Comparison of ENCODE assay signal across 9 cellular contexts in genomic region chr16:28878083-28878926, GRCh38. TPM values are rescaled to one million over a fixed set of nuclear protein-coding genes. Genes with fewer than 3 reads are reported as not detected.
DNase-seq lines count a peak whose midpoint lies in the region; ATAC-seq, FAIRE-seq and TF ChIP-seq lines count a peak whose summit lies in the region.
"Had no signal": no experiment of that assay in that cellular context is flagged by ENCODE, and none has a peak within 500 bp of the region (broad histone marks: within the 10 kb centered on the region; RNA-seq: fewer than 3 reads in every experiment).

Gene ATP2A1 (plus strand): TSS chr16:28878488. CDS start chr16:28878672, 184 bp downstream.

- no peak within 1 kb of the TSS for H3K27ac ChIP-seq in kidney (ENCODE audit: low read depth in 2 of 2, low read length in 2 of 2)
- no peak within 1 kb of the TSS for H3K27ac ChIP-seq in subcutaneous abdominal adipose tissue (ENCODE audit: low read depth, low read length)

- H3K9me3 ChIP-seq in kidney (ENCODE audit: control insufficient read depth in 1 of 2, low read length in 2 of 2) (no peaks in the 10 kb centered on the region), subcutaneous abdominal adipose tissue (ENCODE audit: control insufficient read depth in 5 of 5, low read length in 5 of 5) (no peaks in the 10 kb centered on the region)

- no peak for TF ChIP-seq CTCF in kidney (IDR thresholded peaks at IDR 0.05; ENCODE audit: borderline replicate concordance, extremely low read depth, insufficient read depth)

- peaks cover 14% of the 10 kb centered on the region for H3K4me1 Mint-ChIP-seq in T-helper 1 cell treated with Interleukin-12 subunit alpha and Interleukin-12 subunit beta and Interleukin-4 antibody, amounts not matched to agents 30 μg/mL and 1 μg/mL, for 36 hours (ENCODE audit: low read depth)
- H3K4me1 Mint-ChIP-seq in activated naive CD8-positive, alpha-beta T cell (ENCODE audit: low read depth), result peaks cover 9% of the 10 kb centered on the region

- DNase-seq in T-helper 1 cell, result no peak
- no peak for DNase-seq in kidney
- no peak for DNase-seq in MV-4-11 (lab: John Stamatoyannopoulos, UW)
- DNase-seq: AML-193 had no signal

- peaks cover 6% of the 10 kb centered on the region for H3K27me3 Mint-ChIP-seq in T-helper 1 cell treated with Interleukin-12 subunit alpha and Interleukin-12 subunit beta and Interleukin-4 antibody, amounts not matched to agents 30 μg/mL and 1 μg/mL, for 36 hours (ENCODE audit: low read depth)
- H3K27me3 Mint-ChIP-seq in activated naive CD8-positive, alpha-beta T cell, result peaks cover 9% of the 10 kb centered on the region

- H3K9me3 Mint-ChIP-seq in T-helper 1 cell treated with Interleukin-12 subunit alpha and Interleukin-12 subunit beta and Interleukin-4 antibody, amounts not matched to agents 30 μg/mL and 1 μg/mL, for 36 hours, result no peaks in the 10 kb centered on the region
- no peaks in the 10 kb centered on the region for H3K9me3 Mint-ChIP-seq in activated naive CD8-positive, alpha-beta T cell (ENCODE audit: low read depth)

- intact Hi-C loops in kidney (cut with DNase I), result no loop called here

- ATAC-seq in GM21786 (IDR thresholded peaks at IDR 0.05; ENCODE audit: unreplicated experiment), result no peak
- ATAC-seq in GM18907 (IDR thresholded peaks at IDR 0.05; ENCODE audit: unreplicated experiment), result no peak

- FAIRE-seq in kidney (lab: Jason Lieb, UNC), result no peak

- H3K36me3 ChIP-seq in kidney (ENCODE audit: control insufficient read depth in 1 of 2, insufficient read depth in 2 of 2, low read length in 2 of 2), result no peaks in the 10 kb centered on the region
- H3K36me3 ChIP-seq in subcutaneous abdominal adipose tissue (ENCODE audit: control insufficient read depth in 5 of 5, insufficient read depth in 5 of 5, low read length in 5 of 5), result peaks cover 0 to 17% (median 11%) of the 10 kb centered on the region in 5 donors

- H3K4me1 ChIP-seq in kidney (ENCODE audit: control insufficient read depth in 1 of 2, insufficient read depth in 1 of 2, low read depth in 1 of 2, low read length in 2 of 2) (peaks cover 3 to 11% of the 10 kb centered on the region in 2 donors), subcutaneous abdominal adipose tissue (ENCODE audit: control insufficient read depth in 5 of 5, insufficient read depth in 5 of 5, low read length in 5 of 5) (peaks cover 0 to 15% (median 14%) of the 10 kb centered on the region in 5 donors)

- H3K4me3 ChIP-seq in kidney (ENCODE audit: low read length in 2 of 2) (peak within 1 kb of the TSS; percentile 64 to 70), subcutaneous abdominal adipose tissue (ENCODE audit: low read depth in 1 of 5, low read length in 5 of 5) (peak within 1 kb of the TSS; percentile 64 to 81 (median 79))

- H3K36me3 Mint-ChIP-seq in T-helper 1 cell treated with Interleukin-12 subunit alpha and Interleukin-12 subunit beta and Interleukin-4 antibody, amounts not matched to agents 30 μg/mL and 1 μg/mL, for 36 hours (ENCODE audit: low read depth), result no peaks in the 10 kb centered on the region
- H3K36me3 Mint-ChIP-seq in activated naive CD8-positive, alpha-beta T cell, result no peaks in the 10 kb centered on the region

- H3K9ac ChIP-seq in kidney (ENCODE audit: low read length in 2 of 2) (no peak within 1 kb of the TSS), subcutaneous abdominal adipose tissue (ENCODE audit: low read length in 5 of 5) (peak within 1 kb of the TSS in 4 of 5 donors; percentile 52 to 77 (median 64))

- H3K27me3 ChIP-seq in subcutaneous abdominal adipose tissue (ENCODE audit: control insufficient read depth in 5 of 5, insufficient read depth in 4 of 5, low read length in 5 of 5), result peaks cover 11 to 20% (median 18%) of the 10 kb centered on the region in 5 donors

- H3K27ac Mint-ChIP-seq in T-helper 1 cell treated with Interleukin-12 subunit alpha and Interleukin-12 subunit beta and Interleukin-4 antibody, amounts not matched to agents 30 μg/mL and 1 μg/mL, for 36 hours, result peak within 1 kb of the TSS; percentile 8
- H3K27ac Mint-ChIP-seq in activated naive CD8-positive, alpha-beta T cell, result peak within 1 kb of the TSS; percentile 83

- peak within 1 kb of the TSS; percentile 89 for H3K4me3 Mint-ChIP-seq in T-helper 1 cell treated with Interleukin-12 subunit alpha and Interleukin-12 subunit beta and Interleukin-4 antibody, amounts not matched to agents 30 μg/mL and 1 μg/mL, for 36 hours
- peak within 1 kb of the TSS; percentile 89 for H3K4me3 Mint-ChIP-seq in activated naive CD8-positive, alpha-beta T cell

RNA-seq across cellular contexts. Expression of gene ATP2A1, which starts in this region (rescaled TPM):
- total RNA-seq in kidney, result 0.25 TPM
- 0.47 TPM for polyA plus RNA-seq in kidney (ENCODE audit: insufficient read depth, low read depth, low replicate concordance)

Comparison
In these comparisons a context has a peak if more than half of its experiments do, and no peak if none do; other contexts are left out.
1. H3K9ac ChIP-seq: peak in subcutaneous abdominal adipose tissue (4 of 5); none in kidney (0 of 2).